Comparison of ENCODE assay signal across 8 cellular contexts in the genomic region with DNA sequence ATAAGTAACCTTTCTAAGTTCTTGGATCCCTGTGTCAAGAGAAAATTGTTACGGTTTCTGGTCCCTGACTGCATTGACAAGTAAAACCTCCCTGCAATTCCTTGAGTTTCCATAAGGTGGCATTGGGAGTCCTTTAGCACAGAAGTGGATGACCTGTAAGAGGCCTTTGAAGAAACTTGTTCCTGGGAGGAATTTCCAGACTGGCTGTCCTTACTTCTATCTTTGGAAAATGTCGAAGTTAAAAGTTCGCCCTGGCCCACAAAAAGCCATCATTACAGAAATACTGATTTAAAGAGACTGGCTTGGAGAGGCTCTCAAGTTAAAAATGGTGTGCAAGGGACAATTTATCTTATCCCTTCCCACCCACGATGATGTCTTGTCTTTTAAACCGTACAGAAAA.
DNase-seq lines count a peak whose midpoint lies in the region; ATAC-seq and TF ChIP-seq lines count a peak whose summit lies in the region.

No MANE protein-coding gene starts in this region.

- no peak for TF ChIP-seq POLR2A in body of pancreas (IDR thresholded peaks at IDR 0.05)
- no peak for TF ChIP-seq POLR2A in suprapubic skin (IDR thresholded peaks at IDR 0.05)

- CTCF ChIA-PET in Calu3 (lab: Charles Lee) = no interaction called here

- H3K4me3 Mint-ChIP-seq in Calu3 (ENCODE audit: low read depth, unreplicated experiment) (no peak overlapping the region), immature natural killer cell (no peak overlapping the region)

- no peaks in the 10 kb centered on the region for H3K27me3 Mint-ChIP-seq in Calu3 (ENCODE audit: unreplicated experiment)
- peaks cover 0 to 6% (median 2%) of the 10 kb centered on the region in 3 donors for H3K27me3 Mint-ChIP-seq in immature natural killer cell (ENCODE audit: low read depth in 3 of 3)

- peak; percentile 69 for TF ChIP-seq CTCF in Calu3 (IDR thresholded peaks at IDR 0.05; ENCODE audit: unreplicated experiment)
- peak; percentile 31 to 76 (median 69) for TF ChIP-seq CTCF in body of pancreas (IDR thresholded peaks at IDR 0.05)
- peak; percentile 64 to 83 for TF ChIP-seq CTCF in suprapubic skin (IDR thresholded peaks at IDR 0.05)

- H3K27ac ChIP-seq in body of pancreas (no peak overlapping the region), suprapubic skin (no peak overlapping the region)

- H3K36me3 ChIP-seq in body of pancreas (replicated peaks in 1 of 2; ENCODE audit: insufficient read depth in 1 of 2, low read depth in 2 of 2) = no peaks in the 10 kb centered on the region
- no peaks in the 10 kb centered on the region for H3K36me3 ChIP-seq in suprapubic skin

- intact Hi-C loops in Calu3 (cut with micrococcal nuclease; ENCODE audit: unreplicated experiment) (loop anchor here (1.0 to 2.0 kb wide), 2 partner anchors 351 to 580 kb away; no protein-coding TSS in a partner anchor), body of pancreas (cut with DNase I) (no loop called here)

- ATAC-seq in GM19035 (IDR thresholded peaks at IDR 0.05; ENCODE audit: unreplicated experiment) (peak; percentile 75), HG03378 (IDR thresholded peaks at IDR 0.05; ENCODE audit: unreplicated experiment) (peak; percentile 81), body of pancreas (peak; percentile 73)

- H3K36me3 Mint-ChIP-seq in Calu3 (ENCODE audit: insufficient read depth, unreplicated experiment) (no peaks in the 10 kb centered on the region), immature natural killer cell (no peaks in the 10 kb centered on the region)

- H3K4me3 ChIP-seq in body of pancreas (no peak overlapping the region), suprapubic skin (no peak overlapping the region)

- H3K27me3 ChIP-seq in body of pancreas = no peaks in the 10 kb centered on the region
- H3K27me3 ChIP-seq in suprapubic skin = no peaks in the 10 kb centered on the region

- H3K4me1 Mint-ChIP-seq in Calu3 (ENCODE audit: low read depth, unreplicated experiment) (no peaks in the 10 kb centered on the region), immature natural killer cell (peaks cover 0 to 6% of the 10 kb centered on the region in 2 donors)

- BruUV-seq in Calu3 (replicated peaks; lab: Mats Ljungman, UMichigan) = no TSS peak

- no peak for TF ChIP-seq EP300 in suprapubic skin (IDR thresholded peaks at IDR 0.05)

- DNase-seq in Calu3 (peak; percentile 66), NCI-H524 (lab: John Stamatoyannopoulos, UW) (peak; percentile 41 to 76), body of pancreas (peak in 3 of 4 donors; percentile 27 to 73 (median 54)), immature natural killer cell (peak; percentile 4 to 10 (median 7)), suprapubic skin (ENCODE audit: low spot score in 2 of 2) (no peak), activated gamma-delta T cell (lab: John Stamatoyannopoulos, UW) (no peak)

- H3K4me1 ChIP-seq in body of pancreas = no peaks in the 10 kb centered on the region
- H3K4me1 ChIP-seq in suprapubic skin = no peaks in the 10 kb centered on the region

- H3K9me3 ChIP-seq in body of pancreas = no peaks in the 10 kb centered on the region
- no peaks in the 10 kb centered on the region for H3K9me3 ChIP-seq in suprapubic skin

- H3K27ac Mint-ChIP-seq in Calu3 (ENCODE audit: unreplicated experiment) (no peak overlapping the region), immature natural killer cell (no peak overlapping the region)

- no peaks in the 10 kb centered on the region for H3K9me3 Mint-ChIP-seq in Calu3 (ENCODE audit: low read depth, unreplicated experiment)
- H3K9me3 Mint-ChIP-seq in immature natural killer cell = no peaks in the 10 kb centered on the region

- 13 to 19% methylated on average over 5 of the region's 5 CpGs for WGBS in body of pancreas, 2 donors
- 30% methylated on average over 5 of the region's 5 CpGs for WGBS in suprapubic skin

Comparison
In these comparisons a context has a peak if more than half of its experiments do, and no peak if none do; other contexts are left out.
1. DNase-seq: peak in Calu3 (single experiment), NCI-H524 (2 of 2), body of pancreas (3 of 4) and immature natural killer cell (3 of 3); none in suprapubic skin (0 of 2) and activated gamma-delta T cell (single experiment).
2. Peak in every context shown above with its lines, with median percentiles within 50 percentile points of each other: CTCF ChIP-seq and ATAC-seq.